1 cellular context compared by ENCODE assay signal in the genomic region with DNA sequence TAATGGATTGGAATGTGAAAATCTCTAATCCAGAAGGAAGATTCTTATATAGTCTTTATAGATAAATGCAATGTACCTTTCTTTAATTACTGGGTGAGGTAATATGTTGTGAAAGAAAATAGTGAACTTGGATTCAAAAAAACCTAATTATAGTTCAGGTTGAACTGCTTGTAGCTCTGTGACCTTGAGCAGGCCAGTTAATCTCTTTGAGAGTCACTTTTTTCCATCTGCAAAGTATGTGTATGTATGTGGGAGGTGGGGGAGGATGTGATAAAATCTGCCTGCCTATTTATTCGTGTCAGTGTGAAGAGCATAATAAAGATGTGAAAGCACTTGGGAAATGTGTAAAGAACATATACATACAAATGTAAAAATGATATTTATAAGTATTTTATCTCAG.
TF ChIP-seq lines count a peak whose summit lies in the region.

No MANE protein-coding gene starts in this region.

TF ChIP-seq in HEK293, 187 proteins besides CTCF, POLR2A, EP300 and RAD21 (continued from another document):
- TF ChIP-seq, protein P1, sequence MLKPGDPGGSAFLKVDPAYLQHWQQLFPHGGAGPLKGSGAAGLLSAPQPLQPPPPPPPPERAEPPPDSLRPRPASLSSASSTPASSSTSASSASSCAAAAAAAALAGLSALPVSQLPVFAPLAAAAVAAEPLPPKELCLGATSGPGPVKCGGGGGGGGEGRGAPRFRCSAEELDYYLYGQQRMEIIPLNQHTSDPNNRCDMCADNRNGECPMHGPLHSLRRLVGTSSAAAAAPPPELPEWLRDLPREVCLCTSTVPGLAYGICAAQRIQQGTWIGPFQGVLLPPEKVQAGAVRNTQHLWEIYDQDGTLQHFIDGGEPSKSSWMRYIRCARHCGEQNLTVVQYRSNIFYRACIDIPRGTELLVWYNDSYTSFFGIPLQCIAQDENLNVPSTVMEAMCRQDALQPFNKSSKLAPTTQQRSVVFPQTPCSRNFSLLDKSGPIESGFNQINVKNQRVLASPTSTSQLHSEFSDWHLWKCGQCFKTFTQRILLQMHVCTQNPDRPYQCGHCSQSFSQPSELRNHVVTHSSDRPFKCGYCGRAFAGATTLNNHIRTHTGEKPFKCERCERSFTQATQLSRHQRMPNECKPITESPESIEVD (tag by site-specific recombination; IDR thresholded peaks at IDR 0.05) = peak; percentile 95
- TF ChIP-seq ZFHX2 (tag by site-specific recombination; conservative IDR thresholded peaks at IDR 0.05) = peak; percentile 94
- TF ChIP-seq ZNF112 (tag by site-specific recombination; IDR thresholded peaks at IDR 0.05) = no peak
- 0 out of 2 replicates have a peak, but pooled peaks have one; percentile 34 for TF ChIP-seq ZEB2 (tag by site-specific recombination; IDR thresholded peaks at IDR 0.05)
- TF ChIP-seq SP7 (tag by site-specific recombination; IDR thresholded peaks at IDR 0.05) = peak; percentile 99
- peak; percentile 48; the same call in 1 of the 2 replicates for TF ChIP-seq ZBTB17 (tag by site-specific recombination; IDR thresholded peaks at IDR 0.05)
- peak; percentile 83 for TF ChIP-seq ZNF843 (tag by site-specific recombination; IDR thresholded peaks at IDR 0.05)
- no peak for TF ChIP-seq KLF8 (tag by site-specific recombination; IDR thresholded peaks at IDR 0.05)
- TF ChIP-seq FEZF1 (tag by site-specific recombination; IDR thresholded peaks at IDR 0.05) = peak; percentile 84
- TF ChIP-seq, protein P2, sequence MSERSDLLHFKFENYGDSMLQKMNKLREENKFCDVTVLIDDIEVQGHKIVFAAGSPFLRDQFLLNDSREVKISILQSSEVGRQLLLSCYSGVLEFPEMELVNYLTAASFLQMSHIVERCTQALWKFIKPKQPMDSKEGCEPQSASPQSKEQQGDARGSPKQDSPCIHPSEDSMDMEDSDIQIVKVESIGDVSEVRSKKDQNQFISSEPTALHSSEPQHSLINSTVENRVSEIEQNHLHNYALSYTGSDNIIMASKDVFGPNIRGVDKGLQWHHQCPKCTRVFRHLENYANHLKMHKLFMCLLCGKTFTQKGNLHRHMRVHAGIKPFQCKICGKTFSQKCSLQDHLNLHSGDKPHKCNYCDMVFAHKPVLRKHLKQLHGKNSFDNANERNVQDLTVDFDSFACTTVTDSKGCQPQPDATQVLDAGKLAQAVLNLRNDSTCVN (tag by site-specific recombination; optimal IDR thresholded peaks at IDR 0.05) = no peak
- 0 out of 2 replicates have a peak, but pooled peaks have one; percentile 13 for TF ChIP-seq ZNF366 (tag by site-specific recombination; conservative IDR thresholded peaks at IDR 0.05)
- peak; percentile 76 for TF ChIP-seq WT1 (tag by site-specific recombination; IDR thresholded peaks at IDR 0.05)
- TF ChIP-seq ZNF19 (tag by site-specific recombination; IDR thresholded peaks at IDR 0.05; ENCODE audit: low read depth) = no peak
- peak; percentile 94 for TF ChIP-seq EGR2 (tag by site-specific recombination; IDR thresholded peaks at IDR 0.05; ENCODE audit: low read depth)
